Comparison of ENCODE assay signal across 8 cellular contexts in genomic region chr16:2124694-2125444, GRCh38. TPM values are rescaled to one million over a fixed set of nuclear protein-coding genes. Genes with fewer than 3 reads are reported as not detected.
A peak's percentile ranks its signal among the peaks of the same experiment; 100 is the strongest.
DNase-seq lines count a peak whose midpoint lies in the region; ATAC-seq and TF ChIP-seq lines count a peak whose summit lies in the region.
"Not testable (repeated sequence)": the region's sequence is repeated elsewhere in the genome, so short reads cannot be mapped to it uniquely, and the experiment has no call there.

No MANE protein-coding gene starts in this region.

- intact Hi-C loops in prostate gland (cut with DNase I) = not testable (repeated sequence)

- not testable (repeated sequence) for H3K4me3 ChIP-seq in lung, prostate gland
- peak overlapping the region; percentile 31 for H3K4me3 ChIP-seq in urinary bladder (ENCODE audit: low read depth, low read length)

- H3K27me3 Mint-ChIP-seq in glutamatergic neuron (ENCODE audit: unreplicated experiment) = not testable (repeated sequence)

- H3K4me1 ChIP-seq in lung (ENCODE audit: control insufficient read depth in 2 of 2, insufficient read depth in 2 of 2, low read length in 2 of 2) = peaks cover 8 to 27% of the 10 kb centered on the region in 2 donors
- H3K4me1 ChIP-seq in prostate gland (replicated peaks) = peaks cover 33% of the 10 kb centered on the region
- H3K4me1 ChIP-seq in urinary bladder (ENCODE audit: insufficient read depth) = not testable (repeated sequence)

- not testable (repeated sequence) for H3K36me3 Mint-ChIP-seq in glutamatergic neuron (ENCODE audit: unreplicated experiment)

- H3K4me1 Mint-ChIP-seq in glutamatergic neuron (ENCODE audit: low read depth, unreplicated experiment) = peaks cover 14% of the 10 kb centered on the region

- not testable (repeated sequence) for TF ChIP-seq POLR2A in prostate gland (IDR thresholded peaks at IDR 0.05)

- not testable (repeated sequence) for H3K36me3 ChIP-seq in lung (ENCODE audit: control insufficient read depth in 2 of 2, insufficient read depth in 2 of 2, low read length in 2 of 2); prostate gland; urinary bladder (ENCODE audit: insufficient read depth)

- WGBS in lung, 2 donors = 7 to 20% methylated on average over 31 to 37 of the region's 37 CpGs
- WGBS in prostate gland = 7% methylated on average over 24 of the region's 37 CpGs
- WGBS in urinary bladder = 10% methylated on average over 37 of the region's 37 CpGs

- H3K4me3 Mint-ChIP-seq in glutamatergic neuron (ENCODE audit: unreplicated experiment) = peak overlapping the region; percentile 75

- DNase-seq in DMS153 (lab: John Stamatoyannopoulos, UW) (peak; percentile 75), M059J (ENCODE audit: low read depth) (peak; percentile 87), T1000 (lab: John Stamatoyannopoulos, UW) (peak; percentile 64), glutamatergic neuron (peak; percentile 67), prostate gland (ENCODE audit: low spot score) (peak; percentile 42)
- not testable (repeated sequence) for DNase-seq in lung (ENCODE audit: low spot score)

- H3K9me3 Mint-ChIP-seq in glutamatergic neuron (ENCODE audit: unreplicated experiment) = not testable (repeated sequence)

- TF ChIP-seq CTCF in glutamatergic neuron (IDR thresholded peaks at IDR 0.05; ENCODE audit: partially characterized antibody, unreplicated experiment); lung (IDR thresholded peaks at IDR 0.05; ENCODE audit: control extremely low read depth, extremely low read depth); prostate gland (IDR thresholded peaks at IDR 0.05): not testable (repeated sequence)

- H3K9me3 ChIP-seq in lung (ENCODE audit: control insufficient read depth in 2 of 2, insufficient read depth in 1 of 2, low read length in 1 of 2); prostate gland: not testable (repeated sequence)

- not testable (repeated sequence) for H3K27me3 ChIP-seq in lung (ENCODE audit: control insufficient read depth, insufficient read depth); prostate gland (replicated peaks; ENCODE audit: insufficient read depth)

- peak overlapping the region; percentile 96 for H3K27ac Mint-ChIP-seq in glutamatergic neuron (ENCODE audit: unreplicated experiment)

- peak; percentile 39 for ATAC-seq in lung (ENCODE audit: insufficient read depth, low FRiP score)

- H3K27ac ChIP-seq in cingulate gyrus (ENCODE audit: low read depth, low read length) (peak overlapping the region; percentile 90), lung (ENCODE audit: low read depth in 1 of 2, low read length in 1 of 2) (peak overlapping the region; percentile 82 to 91), prostate gland (peak overlapping the region; percentile 84 to 92), urinary bladder (ENCODE audit: low read depth) (peak overlapping the region; percentile 96)

RNA-seq across cellular contexts. Expression of gene PKD1, which starts 10.8 kb away (rescaled TPM):
- total RNA-seq in M059J (2014; rRNA removed; shearing (Covaris generic)) = 12.9 and 56.0 TPM in 2 replicates
- total RNA-seq in glutamatergic neuron (ENCODE audit: unreplicated experiment) (628 TPM), lung (100 to 1,000 TPM in 1 of 2 donors, 10 to 100 TPM in 1; 82.9 to 128 TPM), prostate gland (100 to 1,000 TPM; 205 to 349 TPM), urinary bladder (79.5 TPM)
- polyA plus RNA-seq in lung (10 to 100 TPM; 39.1 to 46.3 TPM), urinary bladder (197 TPM)

RNA-seq across cellular contexts. Expression of gene RAB26, which starts 23.6 kb away (rescaled TPM):
- 2.1 and 3.8 TPM in 2 replicates for total RNA-seq in M059J (2014; rRNA removed; shearing (Covaris generic))
- total RNA-seq in glutamatergic neuron (ENCODE audit: unreplicated experiment) = 292 TPM
- under 1 TPM; 0.48 to 0.95 TPM for total RNA-seq in lung
- 1 to 10 TPM in 1 of 2 donors, under 1 TPM in 1; 0.30 to 1.0 TPM for polyA plus RNA-seq in lung
- 1 to 10 TPM; 1.8 to 5.1 TPM for total RNA-seq in prostate gland
- 0.63 TPM for total RNA-seq in urinary bladder
- 0.63 TPM for polyA plus RNA-seq in urinary bladder

RNA-seq across cellular contexts. Expression of gene TRAF7, which starts 30.7 kb away (rescaled TPM):
- total RNA-seq in M059J (2014; rRNA removed; shearing (Covaris generic)) = 69.0 and 92.8 TPM in 2 replicates
- total RNA-seq in glutamatergic neuron (ENCODE audit: unreplicated experiment) (74.8 TPM), lung (10 to 100 TPM; 33.4 to 74.2 TPM), prostate gland (10 to 100 TPM; 40.0 to 51.5 TPM), urinary bladder (21.9 TPM)
- polyA plus RNA-seq in lung (10 to 100 TPM; 44.8 to 51.9 TPM), urinary bladder (57.0 TPM)

Comparison
In these comparisons a context has a peak if more than half of its experiments do, and no peak if none do; other contexts are left out.
1. RNA of gene RAB26, which starts 23.6 kb away (total RNA-seq): 292 TPM in glutamatergic neuron (single experiment); 1.8 to 5.1 TPM in prostate gland, 2.1 to 3.8 TPM in M059J, 0.48 to 0.95 TPM in lung and 0.63 TPM in urinary bladder (single experiment); every median in the first group is over 10 times any median in the second.
2. Peak in every context shown above with its lines, with median percentiles within 50 percentile points of each other: H3K27ac ChIP-seq.